In the genomic region with DNA sequence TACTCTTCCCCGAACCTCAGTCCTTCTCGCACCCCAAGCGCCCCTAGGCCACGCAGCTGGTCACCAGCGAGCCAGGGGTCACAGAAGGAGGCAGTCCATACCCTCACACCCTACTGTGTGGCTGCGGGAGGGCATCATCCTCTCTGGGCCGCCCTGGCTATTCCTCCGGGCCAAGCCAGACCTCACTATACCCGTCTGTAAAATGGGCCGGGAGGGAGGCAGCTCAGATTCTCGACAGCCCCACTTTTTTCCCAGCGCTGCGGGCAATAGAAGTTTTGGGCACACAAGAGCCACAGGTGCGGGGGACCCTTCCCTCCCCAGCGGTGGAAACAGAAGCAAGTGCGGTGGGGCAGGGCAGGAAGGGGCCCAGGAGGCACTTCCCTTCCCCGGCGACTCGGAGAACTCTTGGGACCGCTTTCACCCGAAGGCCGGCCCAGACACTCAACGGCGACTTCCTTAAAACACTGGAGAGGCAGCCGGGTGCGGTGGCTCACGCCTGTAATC, we compare ENCODE assay signal across 8 cellular contexts. TPM values are rescaled to one million over a fixed set of nuclear protein-coding genes. Genes with fewer than 3 reads are reported as not detected.
DNase-seq lines count a peak whose midpoint lies in the region; ATAC-seq, FAIRE-seq and TF ChIP-seq lines count a peak whose summit lies in the region.

No MANE protein-coding gene starts in this region.

- peak; percentile 75 for DNase-seq in activated effector memory CD4-positive, alpha-beta T cell treated with anti-CD3 and anti-CD28 coated beads, Interleukin-2, amount 50 U/mL, for 16 hours
- no peak for DNase-seq in activated effector memory CD4-positive, alpha-beta T cell treated with Interleukin-2 at 50 U/mL for 16 hours
- no peak for DNase-seq in activated T-cell treated with anti-CD3 and anti-CD28 coated beads, Interleukin-2, amount 50 U/mL, for 72 hours
- no peak for DNase-seq in kidney
- no peak for DNase-seq in transverse colon
- DNase-seq in DMS 273 treated with DMSO at 0.1 percent for 48 hours (lab: John Stamatoyannopoulos, UW) = no peak
- DNase-seq in NCI-H748 treated with DMSO at 0.1 percent for 48 hours (lab: John Stamatoyannopoulos, UW) = no peak

- WGBS in transverse colon (ENCODE audit: low coverage in 1 of 2), 2 donors = 88 to 100% methylated on average over 1 to 27 of the region's 27 CpGs

- peaks cover under 1 to 4% of the 10 kb centered on the region in 2 donors for H3K4me1 ChIP-seq in kidney (ENCODE audit: control insufficient read depth in 1 of 2, insufficient read depth in 1 of 2, low read depth in 1 of 2, low read length in 2 of 2)
- H3K4me1 ChIP-seq in transverse colon = peaks cover 4 to 29% (median 26%) of the 10 kb centered on the region in 4 donors

- H3K27ac ChIP-seq in kidney (ENCODE audit: low read depth in 2 of 2, low read length in 2 of 2) (peak overlapping the region in 1 of 2 donors; percentile 80), transverse colon (peak overlapping the region; percentile 89 to 92 (median 90))

- no peaks in the 10 kb centered on the region for H3K27me3 Mint-ChIP-seq in activated T-cell treated with anti-CD3 and anti-CD28 coated beads, Interleukin-2, amount 50 U/mL, for 72 hours (ENCODE audit: low read depth)

- H3K36me3 ChIP-seq in kidney (ENCODE audit: control insufficient read depth in 1 of 2, insufficient read depth in 2 of 2, low read length in 2 of 2) (no peaks in the 10 kb centered on the region), transverse colon (no peaks in the 10 kb centered on the region)

- peak overlapping the region; percentile 69 to 73 for H3K9ac ChIP-seq in kidney (ENCODE audit: low read length in 2 of 2)

- H3K27me3 ChIP-seq in transverse colon = no peaks in the 10 kb centered on the region

- peaks cover 5 to 13% of the 10 kb centered on the region in 2 donors for H3K36me3 Mint-ChIP-seq in activated T-cell treated with anti-CD3 and anti-CD28 coated beads, Interleukin-2, amount 50 U/mL, for 72 hours (ENCODE audit: insufficient read depth in 2 of 2)

- peaks cover 25% of the 10 kb centered on the region for H3K4me1 Mint-ChIP-seq in activated T-cell treated with anti-CD3 and anti-CD28 coated beads, Interleukin-2, amount 50 U/mL, for 72 hours (ENCODE audit: low read depth)

- H3K9me3 Mint-ChIP-seq in activated T-cell treated with anti-CD3 and anti-CD28 coated beads, Interleukin-2, amount 50 U/mL, for 72 hours = no peaks in the 10 kb centered on the region

- H3K9me3 ChIP-seq in kidney (ENCODE audit: control insufficient read depth in 1 of 2, low read length in 2 of 2) (no peaks in the 10 kb centered on the region), transverse colon (no peaks in the 10 kb centered on the region)

- intact Hi-C loops in kidney (cut with DNase I) (no loop called here), transverse colon (cut with DNase I; ENCODE audit: low total_unique reads) (no loop called here)

- in situ Hi-C loops in transverse colon (cut with MboI; ENCODE audit: low pct_ligation_motif_present in 1 of 4, low pct_unique_long_range_greater_than_20kb in 1 of 4, low sequenced_read_pairs in 3 of 4) = loop anchor here in 2 of 4 donors (5.0 to 10.0 kb wide), 2 partner anchors 52 to 55 kb away; no protein-coding TSS in a partner anchor

- no peak for FAIRE-seq in kidney (lab: Jason Lieb, UNC)

- H3K4me3 Mint-ChIP-seq in activated T-cell treated with anti-CD3 and anti-CD28 coated beads, Interleukin-2, amount 50 U/mL, for 72 hours = peak overlapping the region; percentile 91 to 93

- H3K4me3 ChIP-seq in kidney (ENCODE audit: low read length in 2 of 2) = peak overlapping the region in 1 of 2 donors; percentile 59
- peak overlapping the region in 3 of 4 donors; percentile 69 to 86 (median 72) for H3K4me3 ChIP-seq in transverse colon

- no peak for TF ChIP-seq POLR2A in transverse colon (IDR thresholded peaks at IDR 0.05)

- no peak for TF ChIP-seq EP300 in transverse colon (IDR thresholded peaks at IDR 0.05; ENCODE audit: low read depth)

- TF ChIP-seq CTCF in kidney (IDR thresholded peaks at IDR 0.05; ENCODE audit: borderline replicate concordance, extremely low read depth, insufficient read depth) (no peak), transverse colon (IDR thresholded peaks at IDR 0.05) (no peak)

- no peak for ATAC-seq in activated T-cell treated with anti-CD3 and anti-CD28 coated beads, Interleukin-2, amount 50 U/mL, for 72 hours (replicated peaks in 1 of 2)
- ATAC-seq in HG02678 (IDR thresholded peaks at IDR 0.05; ENCODE audit: unreplicated experiment) = no peak

- peak overlapping the region; percentile 46 for H3K27ac Mint-ChIP-seq in activated T-cell treated with anti-CD3 and anti-CD28 coated beads, Interleukin-2, amount 50 U/mL, for 72 hours

RNA-seq across cellular contexts. Expression of a gene that starts 5.6 kb away (rescaled TPM):
- 10 to 100 TPM; 41.4 to 47.9 TPM for total RNA-seq in activated T-cell treated with anti-CD3 and anti-CD28 coated beads, Interleukin-2, amount 50 U/mL, for 72 hours
- 68.4 TPM for total RNA-seq in kidney
- 20.8 TPM for polyA plus RNA-seq in kidney (ENCODE audit: insufficient read depth, low read depth, low replicate concordance)
- total RNA-seq in transverse colon = 10 to 100 TPM; 28.9 to 69.6 (median 42.7) TPM

RNA-seq across cellular contexts. Expression of a gene that starts 35.5 kb away (rescaled TPM):
- 1 to 10 TPM in 1 of 2 donors, under 1 TPM in 1; 0.69 to 1.2 TPM for total RNA-seq in activated T-cell treated with anti-CD3 and anti-CD28 coated beads, Interleukin-2, amount 50 U/mL, for 72 hours
- 0.19 TPM for total RNA-seq in kidney
- 0.37 TPM for polyA plus RNA-seq in kidney (ENCODE audit: insufficient read depth, low read depth, low replicate concordance)
- 1 to 10 TPM in 1 of 4 donors, not detected in 3; 1.6 TPM for total RNA-seq in transverse colon
